In the genomic region with DNA sequence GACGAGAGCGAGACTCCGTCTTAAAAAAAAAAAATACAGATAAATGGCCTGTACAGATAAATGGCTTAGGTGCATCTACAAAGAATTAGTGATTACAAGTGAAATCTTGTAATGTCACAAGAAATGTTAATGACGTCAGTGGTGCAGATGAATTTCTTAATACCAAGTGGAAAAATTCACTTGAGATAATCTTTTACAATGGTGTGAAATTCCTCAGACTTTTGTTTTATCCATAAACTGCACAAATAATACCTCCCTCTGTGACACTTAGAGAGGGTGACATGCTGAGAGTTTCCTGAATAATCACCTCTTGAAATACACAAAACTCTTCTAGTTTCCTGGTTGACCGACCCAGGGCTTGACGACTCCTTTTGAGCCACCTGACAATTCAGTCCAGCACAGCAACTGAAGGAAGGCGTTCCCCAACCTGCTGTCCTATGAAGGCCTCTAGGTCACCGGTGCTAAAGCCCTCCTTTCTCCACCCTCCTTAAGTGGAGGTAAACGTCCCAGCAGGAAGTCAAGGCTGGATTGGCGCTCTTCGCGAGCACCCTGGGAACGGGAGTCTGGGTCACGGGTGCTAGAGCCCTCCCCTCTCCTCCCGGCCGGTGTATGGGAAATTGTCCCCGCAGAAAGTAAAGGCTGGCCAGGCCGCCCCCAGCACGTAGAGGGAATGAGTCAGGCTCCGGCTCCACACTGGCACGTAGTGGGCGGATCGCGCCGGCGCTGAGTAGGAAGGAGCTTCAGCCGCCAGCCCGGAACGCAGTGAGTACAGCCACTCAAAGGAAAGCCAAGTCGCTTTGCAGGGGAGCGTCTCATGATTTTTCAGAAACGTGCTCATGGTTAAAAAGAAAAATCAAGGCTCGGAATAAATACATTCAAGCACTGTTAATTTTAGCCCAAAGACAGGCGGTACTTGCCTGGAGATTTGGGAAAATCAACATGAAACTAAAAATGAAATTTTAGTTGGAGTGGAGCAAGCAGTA, we compare ENCODE assay signal across 8 cellular contexts. TPM values are rescaled to one million over a fixed set of nuclear protein-coding genes. Genes with fewer than 3 reads are reported as not detected.
A peak's percentile ranks its signal among the peaks of the same experiment; 100 is the strongest.
DNase-seq lines count a peak whose midpoint lies in the region; ATAC-seq and TF ChIP-seq lines count a peak whose summit lies in the region.

Gene TMEM144 (plus strand): TSS at position 662 of the 983 bp plus-strand sequence. CDS start 2,182 bp downstream, outside the sequence.

- peak within 1 kb of the TSS; percentile 86 for H3K4me2 ChIP-seq in PC-3 (ENCODE audit: low read length)

- H3K4me3 ChIP-seq in PC-3 (ENCODE audit: low read length) (peak within 1 kb of the TSS; percentile 79), neutrophil (ENCODE audit: low read depth in 1 of 2, low read length in 1 of 2) (peak within 1 kb of the TSS; percentile 61 to 67), tibial artery (peak within 1 kb of the TSS; percentile 49 to 51)

- BruUV-seq in PC-3 (replicated peaks; lab: Mats Ljungman, UMichigan), result TSS peak; percentile 68

- H3F3A ChIP-seq in PC-3 (ENCODE audit: low read length, unreplicated experiment), result no peaks in the 10 kb centered on the region

- H3K9me3 Mint-ChIP-seq in activated naive CD8-positive, alpha-beta T cell (ENCODE audit: low read depth), result peaks cover 5% of the 10 kb centered on the region

- H3K79me2 ChIP-seq in PC-3 (ENCODE audit: low read length), result no peaks in the 10 kb centered on the region

- H3K36me3 Mint-ChIP-seq in activated naive CD8-positive, alpha-beta T cell, result no peaks in the 10 kb centered on the region

- H3K27me3 Mint-ChIP-seq in activated naive CD8-positive, alpha-beta T cell, result peaks cover 17% of the 10 kb centered on the region

- peak within 1 kb of the TSS; percentile 95 for H2AFZ ChIP-seq in PC-3 (ENCODE audit: low read length)

- peak; percentile 91 for DNase-seq in AG08395 (ENCODE audit: low spot score)
- DNase-seq in PC-3, result peak; percentile 88
- DNase-seq in head of caudate nucleus, result peak; percentile 88 to 99 (median 95)
- peak; percentile 96 to 98 for DNase-seq in tibial artery

- peak within 1 kb of the TSS; percentile 89 for H3K9ac ChIP-seq in PC-3 (ENCODE audit: low read length)

- H4K20me1 ChIP-seq in PC-3 (ENCODE audit: low read length), result no peaks in the 10 kb centered on the region

- H3K27ac ChIP-seq in PC-3 (ENCODE audit: low read length) (peak within 1 kb of the TSS; percentile 70), neutrophil (peak within 1 kb of the TSS; percentile 86), tibial artery (peak within 1 kb of the TSS; percentile 93 to 95)

- TF ChIP-seq CTCF in PC-3 (conservative IDR thresholded peaks at IDR 0.05; ENCODE audit: low read depth, low read length), result no peak
- TF ChIP-seq CTCF in neutrophil (IDR thresholded peaks at IDR 0.05), result no peak
- peak in 1 of 2 experiments; percentile 21 for TF ChIP-seq CTCF in tibial artery (IDR thresholded peaks at IDR 0.05)

- no peaks in the 10 kb centered on the region for H3K9me3 ChIP-seq in PC-3 (ENCODE audit: low read length)
- no peaks in the 10 kb centered on the region for H3K9me3 ChIP-seq in neutrophil
- no peaks in the 10 kb centered on the region for H3K9me3 ChIP-seq in tibial artery

- H3K4me3 Mint-ChIP-seq in activated naive CD8-positive, alpha-beta T cell, result peak within 1 kb of the TSS; percentile 84

- intact Hi-C loops in PC-3 (cut with micrococcal nuclease), result no loop called here
- intact Hi-C loops in head of caudate nucleus (cut with DNase I), result no loop called here
- intact Hi-C loops in tibial artery (cut with DNase I; ENCODE audit: low total_unique reads), result no loop called here

- no peaks in the 10 kb centered on the region for H3K9me2 ChIP-seq in PC-3 (replicated peaks; ENCODE audit: low read length)

- no peaks in the 10 kb centered on the region for H3K36me3 ChIP-seq in PC-3 (ENCODE audit: low read depth, low read length)
- no peaks in the 10 kb centered on the region for H3K36me3 ChIP-seq in neutrophil
- H3K36me3 ChIP-seq in tibial artery, result no peaks in the 10 kb centered on the region

- H3K4me1 Mint-ChIP-seq in activated naive CD8-positive, alpha-beta T cell (ENCODE audit: low read depth), result peaks cover 16% of the 10 kb centered on the region

- H3K27me3 ChIP-seq in PC-3 (ENCODE audit: low read length), result no peaks in the 10 kb centered on the region
- H3K27me3 ChIP-seq in neutrophil, result no peaks in the 10 kb centered on the region
- no peaks in the 10 kb centered on the region for H3K27me3 ChIP-seq in tibial artery

- CTCF ChIA-PET in PC-3 (lab: Charles Lee), result no interaction called here

- no peak within 1 kb of the TSS for H3K27ac Mint-ChIP-seq in activated naive CD8-positive, alpha-beta T cell

- H3K4me1 ChIP-seq in PC-3 (ENCODE audit: insufficient read depth, low read length) (peaks cover 11% of the 10 kb centered on the region), neutrophil (ENCODE audit: control insufficient read depth in 1 of 2, insufficient read depth in 1 of 2, low read depth in 1 of 2, low read length in 1 of 2) (peaks cover 25 to 29% of the 10 kb centered on the region in 2 experiments), tibial artery (peaks cover 0 to 39% (median 12%) of the 10 kb centered on the region in 4 donors)

- ATAC-seq in GM18909 (IDR thresholded peaks at IDR 0.05; ENCODE audit: poor library complexity, unreplicated experiment) (peak; percentile 96), HG03108 (IDR thresholded peaks at IDR 0.05; ENCODE audit: unreplicated experiment) (peak; percentile 94), PC-3 (peak; percentile 99)

- POLR2A ChIA-PET in PC-3 (lab: Charles Lee; ENCODE audit: unreplicated experiment), result interaction anchor here (0.6 kb wide), 1 partner anchor 929 kb away, joined by 4 read pairs; no protein-coding TSS in a partner anchor

RNA-seq across cellular contexts. Expression of gene TMEM144, which starts in this region (rescaled TPM):
- 5.4 and 5.9 TPM in 2 replicates for total RNA-seq in PC-3 (2014; rRNA removed)

Comparison
In these comparisons a context has a peak if more than half of its experiments do, and no peak if none do; other contexts are left out.
1. Peak in every context shown above with its lines: DNase-seq, ATAC-seq, H3K4me3 ChIP-seq and H3K27ac ChIP-seq.